ENCODE assay signal across 16 cellular contexts in the genomic region with DNA sequence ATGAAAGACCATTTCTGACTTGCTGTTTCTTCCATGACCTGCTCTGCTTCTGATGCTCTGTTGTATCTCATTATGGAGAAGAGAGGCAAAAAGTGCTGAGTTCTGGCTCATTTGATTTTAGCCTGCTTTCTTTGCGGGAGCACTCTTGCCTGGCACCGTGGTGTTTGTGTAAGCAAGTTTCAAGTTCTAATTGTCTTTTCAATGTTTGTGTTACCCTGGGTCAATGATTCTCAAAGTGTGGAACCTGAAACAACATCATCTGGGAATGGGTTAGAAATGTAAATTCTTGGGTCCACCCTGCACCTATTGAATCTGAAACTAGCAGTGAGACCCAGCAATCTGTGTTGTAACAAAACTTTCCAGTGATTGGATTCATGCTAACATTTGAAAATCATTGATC. TPM values are rescaled to one million over a fixed set of nuclear protein-coding genes. Genes with fewer than 3 reads are reported as not detected.
DNase-seq lines count a peak whose midpoint lies in the region; ATAC-seq, FAIRE-seq and TF ChIP-seq lines count a peak whose summit lies in the region.
"Had no signal": no experiment of that assay in that cellular context is flagged by ENCODE, and none has a peak within 500 bp of the region (broad histone marks: within the 10 kb centered on the region; RNA-seq: fewer than 3 reads in every experiment).

No MANE protein-coding gene starts in this region.

- BruUV-seq in GM12878 (replicated peaks; lab: Mats Ljungman, UMichigan) (no TSS peak), A673 (replicated peaks; lab: Mats Ljungman, UMichigan) (no TSS peak), MCF 10A (replicated peaks; lab: Mats Ljungman, UMichigan) (no TSS peak)

- H3K36me3 ChIP-seq in GM12878 (ENCODE audit: control insufficient read depth in 2 of 2, insufficient read depth in 2 of 2, low read length in 1 of 2) = no peaks in the 10 kb centered on the region
- H3K36me3 ChIP-seq in A673 (ENCODE audit: insufficient read depth, low read length, poor library complexity, severe bottlenecking) = no peaks in the 10 kb centered on the region

- H3K4me1 ChIP-seq in GM12878 (ENCODE audit: control insufficient read depth, insufficient read depth, low read length) = peaks cover 45% of the 10 kb centered on the region
- peaks cover 8% of the 10 kb centered on the region for H3K4me1 ChIP-seq in A673 (ENCODE audit: insufficient read depth, low read length, poor library complexity, severe bottlenecking)

- ATAC-seq in GM19463 (IDR thresholded peaks at IDR 0.05; ENCODE audit: unreplicated experiment) = peak; percentile 21
- ATAC-seq in HG03460 (IDR thresholded peaks at IDR 0.05; ENCODE audit: unreplicated experiment) = peak; percentile 19
- peak; percentile 0; the same call in 1 of the 3 replicates for ATAC-seq in GM12878
- no peak for ATAC-seq in natural killer cell treated with Interleukin-12 subunit alpha and Interleukin-12 subunit beta and Interleukin-15 and Interleukin-18, amount 100 ng/mL, for 72 hours
- ATAC-seq in HG02938 (IDR thresholded peaks at IDR 0.05; ENCODE audit: unreplicated experiment) = no peak
- ATAC-seq: stimulated activated effector memory CD8-positive, alpha-beta T cell treated with anti-CD3 and anti-CD28 coated beads, Interleukin-12 subunit alpha, Interleukin-12 subunit beta, amount 100 ng/mL, for 72 hours had no signal

- RAD21 ChIA-PET in GM12878 (lab: Charles Lee; ENCODE audit: unreplicated experiment) = interaction anchor here (0.7 kb wide), 1 partner anchor 24 kb away, joined by 3 read pairs; no protein-coding TSS in a partner anchor

- TF ChIP-seq EP300 in GM12878 (IDR thresholded peaks at IDR 0.05; ENCODE audit: borderline replicate concordance in 1 of 2, control insufficient read depth in 1 of 2, low read depth in 2 of 2, low read length in 2 of 2) = no peak

- no peak overlapping the region for H2AFZ ChIP-seq in GM12878 (ENCODE audit: control insufficient read depth, low read depth, low read length)
- H2AFZ ChIP-seq: GM23248 had no signal

- peak overlapping the region; percentile 73 for H3K4me2 ChIP-seq in GM12878 (ENCODE audit: control insufficient read depth, insufficient read depth)

- CTCF ChIA-PET in GM12878 (lab: Yijun Ruan, JAX) = interaction anchor here (0.7 to 1.3 kb wide), 2 partner anchors 144 to 337 kb away, joined by 3 to 5 read pairs; no protein-coding TSS in a partner anchor
- CTCF ChIA-PET in A673 (lab: Charles Lee) = interaction anchor here (0.5 kb wide), 1 partner anchor 338 kb away, joined by 5 read pairs; no protein-coding TSS in a partner anchor
- CTCF ChIA-PET in MCF 10A (lab: Yijun Ruan, JAX) = interaction anchor here (0.6 to 1.2 kb wide), 5 partner anchors 26 to 1072 kb away, joined by 3 to 6 read pairs (median 3); no protein-coding TSS in a partner anchor

- H3K9me3 ChIP-seq in GM12878 (replicated peaks; ENCODE audit: control insufficient read depth, insufficient read depth, low read length) = no peaks in the 10 kb centered on the region
- H3K9me3 ChIP-seq in A673 (ENCODE audit: low read depth, low read length, poor library complexity, severe bottlenecking) = no peaks in the 10 kb centered on the region

- WGBS in GM12878 (ENCODE audit: insufficient coverage, insufficient replicate concordance, low lambda C conversion rate, missing lambda C conversion rate) = 3% methylated on average over 2 of the region's 2 CpGs

- H4K20me1 ChIP-seq in GM12878 (ENCODE audit: control insufficient read depth, insufficient read depth) = no peaks in the 10 kb centered on the region

- intact Hi-C loops in GM12878 (cut with micrococcal nuclease; ENCODE audit: unreplicated experiment) (no loop called here), A673 (cut with micrococcal nuclease; ENCODE audit: unreplicated experiment) (no loop called here), MCF 10A (cut with micrococcal nuclease) (no loop called here)

- no peak for FAIRE-seq in GM12878 (lab: Jason Lieb, UNC)

- POLR2A ChIA-PET in GM12878 (lab: Charles Lee) (interaction anchor here (0.5 to 1.4 kb wide), 10 partner anchors 7 to 1502 kb away, joined by 3 to 8 read pairs (median 4); no protein-coding TSS in a partner anchor), A673 (lab: Charles Lee; ENCODE audit: low non-redundant PET) (no interaction called here), MCF 10A (lab: Yijun Ruan, JAX) (no interaction called here)

- no peak for TF ChIP-seq POLR2A in GM12878 (IDR thresholded peaks at IDR 0.05; ENCODE audit: low read depth, low read length)

- H3K27ac Mint-ChIP-seq in natural killer cell treated with Interleukin-12 subunit alpha and Interleukin-12 subunit beta and Interleukin-15 and Interleukin-18, amount 100 ng/mL, for 72 hours = no peak overlapping the region
- no peak overlapping the region for H3K27ac Mint-ChIP-seq in MCF 10A (ENCODE audit: low read depth, unreplicated experiment)
- H3K27ac Mint-ChIP-seq: activated naive CD8-positive, alpha-beta T cell; stimulated activated effector memory CD8-positive, alpha-beta T cell treated with anti-CD3 and anti-CD28 coated beads, Interleukin-12 subunit alpha, Interleukin-12 subunit beta, amount 100 ng/mL, for 72 hours had no signal

- H3K36me3 Mint-ChIP-seq in natural killer cell treated with Interleukin-12 subunit alpha and Interleukin-12 subunit beta and Interleukin-15 and Interleukin-18, amount 100 ng/mL, for 72 hours = no peaks in the 10 kb centered on the region
- H3K36me3 Mint-ChIP-seq in MCF 10A (ENCODE audit: insufficient read depth, unreplicated experiment) = peaks cover 5% of the 10 kb centered on the region
- H3K36me3 Mint-ChIP-seq: activated naive CD8-positive, alpha-beta T cell had no signal

- H3K4me1 Mint-ChIP-seq in natural killer cell treated with Interleukin-12 subunit alpha and Interleukin-12 subunit beta and Interleukin-15 and Interleukin-18, amount 100 ng/mL, for 72 hours (ENCODE audit: low read depth in 2 of 2) = peaks cover 26 to 30% of the 10 kb centered on the region in 2 donors
- peaks cover 9% of the 10 kb centered on the region for H3K4me1 Mint-ChIP-seq in MCF 10A (ENCODE audit: insufficient read depth, unreplicated experiment)

- H3K27me3 ChIP-seq in GM12878 (replicated peaks in 1 of 2; ENCODE audit: control insufficient read depth in 2 of 2, insufficient read depth in 2 of 2, low read length in 1 of 2) (no peaks in the 10 kb centered on the region), A673 (replicated peaks; ENCODE audit: insufficient read depth, low read depth, low read length, poor library complexity) (no peaks in the 10 kb centered on the region)

- H3K4me3 ChIP-seq in GM12865 (ENCODE audit: low read depth, low read length) (peak overlapping the region; percentile 33), GM12878 (peak overlapping the region; percentile 40; the same call in 1 of the 2 replicates), A673 (ENCODE audit: low read depth, low read length, poor library complexity, severe bottlenecking) (no peak overlapping the region)
- H3K4me3 ChIP-seq: GM23248 had no signal

- H3K27ac ChIP-seq in GM12878 (ENCODE audit: control insufficient read depth, insufficient read depth) = peak overlapping the region; percentile 49; the same call in 1 of the 2 replicates
- no peak overlapping the region for H3K27ac ChIP-seq in A673 (ENCODE audit: low read depth, low read length, poor library complexity, severe bottlenecking)
- H3K27ac ChIP-seq: GM23248 had no signal

- H3K9ac ChIP-seq in GM12878 (ENCODE audit: control insufficient read depth, insufficient read depth, low read length) = peak overlapping the region; percentile 8; the same call in 1 of the 2 replicates
- H3K9ac ChIP-seq: GM23248 had no signal

- H3K4me3 Mint-ChIP-seq in natural killer cell treated with Interleukin-12 subunit alpha and Interleukin-12 subunit beta and Interleukin-15 and Interleukin-18, amount 100 ng/mL, for 72 hours = no peak overlapping the region
- H3K4me3 Mint-ChIP-seq in MCF 10A (ENCODE audit: unreplicated experiment) = no peak overlapping the region
- H3K4me3 Mint-ChIP-seq: activated naive CD8-positive, alpha-beta T cell; stimulated activated effector memory CD8-positive, alpha-beta T cell treated with anti-CD3 and anti-CD28 coated beads, Interleukin-12 subunit alpha, Interleukin-12 subunit beta, amount 100 ng/mL, for 72 hours had no signal

- no peak for TF ChIP-seq RAD21 in GM12878 (IDR thresholded peaks at IDR 0.05; ENCODE audit: insufficient read depth, low read depth, low read length)

- H3K9me3 Mint-ChIP-seq in natural killer cell treated with Interleukin-12 subunit alpha and Interleukin-12 subunit beta and Interleukin-15 and Interleukin-18, amount 100 ng/mL, for 72 hours = no peaks in the 10 kb centered on the region
- no peaks in the 10 kb centered on the region for H3K9me3 Mint-ChIP-seq in MCF 10A (ENCODE audit: unreplicated experiment)
- H3K9me3 Mint-ChIP-seq: stimulated activated effector memory CD8-positive, alpha-beta T cell treated with anti-CD3 and anti-CD28 coated beads, Interleukin-12 subunit alpha, Interleukin-12 subunit beta, amount 100 ng/mL, for 72 hours had no signal

- H3K27me3 Mint-ChIP-seq in natural killer cell treated with Interleukin-12 subunit alpha and Interleukin-12 subunit beta and Interleukin-15 and Interleukin-18, amount 100 ng/mL, for 72 hours = no peaks in the 10 kb centered on the region
- no peaks in the 10 kb centered on the region for H3K27me3 Mint-ChIP-seq in MCF 10A (ENCODE audit: insufficient read depth, unreplicated experiment)
- H3K27me3 Mint-ChIP-seq: activated naive CD8-positive, alpha-beta T cell had no signal

- in situ Hi-C loops in GM12878 (cut with MboI) = no loop called here

- TF ChIP-seq CTCF in GM12865 (IDR thresholded peaks at IDR 0.05; ENCODE audit: insufficient read depth, low read depth, low read length, missing control alignments) (no peak), GM12878 (IDR thresholded peaks at IDR 0.05 in 2 of 3, conservative IDR thresholded peaks at IDR 0.05 in 1 of 3; ENCODE audit: control insufficient read depth in 2 of 3, extremely low read depth in 1 of 3, insufficient read depth in 1 of 3, low read depth in 3 of 3, low read length in 3 of 3) (no peak), A673 (conservative IDR thresholded peaks at IDR 0.05; ENCODE audit: low read depth, low read length) (no peak), MCF 10A (IDR thresholded peaks at IDR 0.05; ENCODE audit: unreplicated experiment) (no peak)

- SMC1A ChIA-PET in GM12878 (lab: Charles Lee; ENCODE audit: uncharacterized antibody, unreplicated experiment) = interaction anchor here (0.5 to 2.0 kb wide), 6 partner anchors 13 to 63 kb away, joined by 3 to 5 read pairs (median 3); no protein-coding TSS in a partner anchor

- DNase-seq in GM12865 (ENCODE audit: low read depth) (peak; percentile 58), GM12878 (ENCODE audit: low read depth, low spot score) (no peak), A673 (ENCODE audit: low spot score) (no peak), MCF 10A (ENCODE audit: unreplicated experiment) (no peak)
- no peak for DNase-seq in natural killer cell treated with Interleukin-12 subunit alpha and Interleukin-12 subunit beta and Interleukin-15 and Interleukin-18, amount 100 ng/mL, for 72 hours (ENCODE audit: low spot score)
- DNase-seq: activated CD4-positive, CD25-positive, alpha-beta regulatory T cell treated with anti-CD3 and anti-CD28 coated beads, Interleukin-2, amount 50 U/mL, for 72 hours; GM23248; KBM-7; NCI-H1694 treated with DMSO at 0.1 percent for 48 hours; Right ventricle myocardium superior; trophoblast cell had no signal

- H3K79me2 ChIP-seq in GM12878 (ENCODE audit: control insufficient read depth, insufficient read depth, low read length) = peaks cover 69% of the 10 kb centered on the region

RNA-seq across cellular contexts. Expression of a gene that starts 3.8 kb away (rescaled TPM):
- total RNA-seq in GM12878 (2013; cell fraction: nucleolus; rRNA removed) = 46.6 and 49.7 TPM in 2 replicates
- 16.3 and 17.3 TPM in 2 replicates for total RNA-seq in GM12878 (2014; rRNA removed)
- total RNA-seq in GM12878 (2014; rRNA removed; fragmentation: Illumina TruSeq; extraction: Trizol) = 18.6 and 20.2 TPM in 2 replicates
- total RNA-seq in GM12878 (2021) = 20.2 and 20.4 TPM in 2 replicates
- 19.3 TPM for polyA plus RNA-seq in GM12878 (2011; ENCODE audit: low read depth)
- polyA plus RNA-seq in GM12878 (2011; rRNA removed) = 33.9 and 48.3 TPM in 2 replicates
- 14.4 and 20.8 TPM in 2 replicates for polyA plus RNA-seq in GM12878 (2011; cell fraction: cytosol; rRNA removed)
- 33.0 and 34.6 TPM in 2 replicates for polyA plus RNA-seq in GM12878 (2011; cell fraction: nucleus; rRNA removed)
- 20.3 and 30.4 TPM in 2 replicates for polyA plus RNA-seq in GM12878 (2012)
- polyA plus RNA-seq in GM12878 (2014; fragmentation: Illumina TruSeq; extraction: Trizol) = 27.8 and 37.0 TPM in 2 replicates
- 10 to 100 TPM; 15.0 to 19.9 TPM for polyA plus RNA-seq in GM12878 (2014; fragmentation: Nextera tagmentation; extraction: Ambion mirVana)
- polyA plus RNA-seq in GM12878 (2014; rRNA removed) = 14.0 and 18.2 TPM in 2 replicates
- polyA plus RNA-seq in GM12878 (2016; fragmentation: Nextera tagmentation; extraction: Ambion mirVana) = 10 to 100 TPM; 23.3 to 23.4 TPM
- 27.8 and 33.1 TPM in 2 replicates for polyA minus RNA-seq in GM12878 (2011; rRNA and poly(A)+ RNA removed)
- polyA minus RNA-seq in GM12878 (2011; cell fraction: cytosol; rRNA and poly(A)+ RNA removed) = 8.7 and 9.8 TPM in 2 replicates
- 22.0 and 26.3 TPM in 2 replicates for polyA minus RNA-seq in GM12878 (2011; cell fraction: nucleus; rRNA and poly(A)+ RNA removed)
- total RNA-seq in A673 (2021) = 8.1 and 16.0 TPM in 2 replicates
- total RNA-seq in natural killer cell treated with Interleukin-12 subunit alpha and Interleukin-12 subunit beta and Interleukin-15 and Interleukin-18, amount 100 ng/mL, for 72 hours = 10 to 100 TPM; 29.0 to 35.0 TPM
- total RNA-seq in MCF 10A (2022) = 14.8 and 16.2 TPM in 2 replicates

Comparison
In these comparisons a context has a peak if more than half of its experiments do, and no peak if none do; other contexts are left out.
1. ATAC-seq: peak in GM19463 (single experiment), HG03460 (single experiment) and GM12878 (single experiment); none in natural killer cell treated with Interleukin-12 subunit alpha and Interleukin-12 subunit beta and Interleukin-15 and Interleukin-18, amount 100 ng/mL, for 72 hours (0 of 2) and HG02938 (single experiment).